Comparison of ENCODE assay signal across 20 cellular contexts in genomic region chr4:66202870-66203269, GRCh38.
"Had no signal": no experiment of that assay in that cellular context is flagged by ENCODE, and none has a peak within 500 bp of the region (broad histone marks: within the 10 kb centered on the region; RNA-seq: fewer than 3 reads in every experiment).

No MANE protein-coding gene starts in this region.

- H3K9me3 ChIP-seq: colonic mucosa, gastroesophageal sphincter, lower lobe of right lung had no signal

- H3K4me3 ChIP-seq: colonic mucosa, esophagus muscularis mucosa, gastroesophageal sphincter, heart left ventricle, hepatocyte, left lung, lower lobe of right lung had no signal

- H3K4me2 ChIP-seq: hepatocyte had no signal

- H3K4me1 ChIP-seq: colonic mucosa, esophagus muscularis mucosa, foreskin keratinocyte, gastroesophageal sphincter, heart left ventricle, left lung, lower lobe of right lung had no signal

- H2AFZ ChIP-seq: hepatocyte had no signal

- ATAC-seq: effector memory CD8-positive, alpha-beta T cell; foreskin keratinocyte; gastroesophageal sphincter; heart left ventricle; left cardiac atrium; left lung; left ventricle myocardium superior; lower lobe of right lung had no signal

- H3K27me3 ChIP-seq: colonic mucosa, esophagus muscularis mucosa, foreskin keratinocyte, gastroesophageal sphincter, heart left ventricle, hepatocyte, left lung had no signal

- H3K27ac ChIP-seq: colonic mucosa, esophagus muscularis mucosa, foreskin keratinocyte, gastroesophageal sphincter, heart left ventricle, hepatocyte, left lung, lower lobe of right lung had no signal

- FAIRE-seq: frontal cortex, keratinocyte had no signal

- DNase-seq: colonic mucosa; cortex of kidney; effector CD8-positive, alpha-beta T cell; effector memory CD8-positive, alpha-beta T cell; endodermal cell; hypothalamus; immature natural killer cell; left cardiac atrium; left lung; left ventricle myocardium superior; lower lobe of right lung; mesenchymal stem cell; midbrain had no signal

- H3K36me3 ChIP-seq: colonic mucosa, esophagus muscularis mucosa, gastroesophageal sphincter, heart left ventricle, left lung, lower lobe of right lung had no signal
